Comparison of ENCODE assay signal across 9 cellular contexts in genomic region chr12:11958216-11959091, GRCh38.
DNase-seq lines count a peak whose midpoint lies in the region; ATAC-seq, FAIRE-seq and TF ChIP-seq lines count a peak whose summit lies in the region.
"Had no signal": no experiment of that assay in that cellular context is flagged by ENCODE, and none has a peak within 500 bp of the region (broad histone marks: within the 10 kb centered on the region; RNA-seq: fewer than 3 reads in every experiment).

No MANE protein-coding gene starts in this region.

- peaks cover 19% of the 10 kb centered on the region for H3K27me3 Mint-ChIP-seq in astrocyte (ENCODE audit: low read depth, unreplicated experiment)

- H3K27ac Mint-ChIP-seq in astrocyte (ENCODE audit: unreplicated experiment): peak overlapping the region; percentile 99

- peaks cover 17% of the 10 kb centered on the region for H3K4me1 ChIP-seq in astrocyte (ENCODE audit: insufficient read depth, low read length)

- H3K9me3 Mint-ChIP-seq in astrocyte (ENCODE audit: unreplicated experiment): peaks cover 6% of the 10 kb centered on the region

- peaks cover 3% of the 10 kb centered on the region for H3K36me3 Mint-ChIP-seq in astrocyte (ENCODE audit: low read depth, unreplicated experiment)

- H3K27ac ChIP-seq in astrocyte (ENCODE audit: low read depth, low read length): peak overlapping the region; percentile 96
- H3K27ac ChIP-seq: neutrophil had no signal

- H3K9ac ChIP-seq in astrocyte (ENCODE audit: low read length): peak overlapping the region; percentile 82

- in situ Hi-C loops in GM13976 (cut with MboI; ENCODE audit: low sequenced_read_pairs, unreplicated experiment): no loop called here
- in situ Hi-C loops in G401 (cut with HindIII; ENCODE audit: low sequenced_read_pairs): no loop called here
- in situ Hi-C loops in GM13977 (cut with MboI; ENCODE audit: low pct_unique_long_range_greater_than_20kb, low sequenced_read_pairs, unreplicated experiment): no loop called here

- no peaks in the 10 kb centered on the region for H4K20me1 ChIP-seq in astrocyte (ENCODE audit: insufficient read depth, low read length)

- peaks cover 2% of the 10 kb centered on the region for H3K27me3 ChIP-seq in astrocyte (ENCODE audit: insufficient read depth, low read length)
- H3K27me3 ChIP-seq: neutrophil had no signal

- no peaks in the 10 kb centered on the region for H3K36me3 ChIP-seq in astrocyte (ENCODE audit: insufficient read depth, low read length)
- H3K36me3 ChIP-seq: neutrophil had no signal

- peak overlapping the region; percentile 82 for H3K4me2 ChIP-seq in astrocyte (ENCODE audit: low read length)

- H3K79me2 ChIP-seq in astrocyte (ENCODE audit: insufficient read depth, low read length): no peaks in the 10 kb centered on the region

- no peak overlapping the region for H3K4me3 Mint-ChIP-seq in astrocyte (ENCODE audit: unreplicated experiment)

- H3K4me3 ChIP-seq in astrocyte (ENCODE audit: insufficient read depth, low read depth, low read length): peak overlapping the region; percentile 40

- H3K4me1 Mint-ChIP-seq in astrocyte (ENCODE audit: low read depth, unreplicated experiment): peaks cover 20% of the 10 kb centered on the region

- peak; percentile 100 for FAIRE-seq in astrocyte (lab: Jason Lieb, UNC)

- H3K9me3 ChIP-seq in astrocyte (ENCODE audit: insufficient read depth, low read depth, low read length): no peaks in the 10 kb centered on the region
- H3K9me3 ChIP-seq: neutrophil had no signal

- no peak for ATAC-seq in HG03045 (IDR thresholded peaks at IDR 0.05; ENCODE audit: unreplicated experiment)

- no peak for TF ChIP-seq CTCF in GM13976 (IDR thresholded peaks at IDR 0.05; ENCODE audit: borderline replicate concordance, control extremely low read depth, extremely low read depth, insufficient read depth, missing control alignments)
- no peak for TF ChIP-seq CTCF in astrocyte (IDR thresholded peaks at IDR 0.05; ENCODE audit: insufficient read depth, low read depth, low read length)
- no peak for TF ChIP-seq CTCF in GM13977 (IDR thresholded peaks at IDR 0.05; ENCODE audit: extremely low read depth, insufficient read depth, missing control alignments)

- peak overlapping the region; percentile 59 for H2AFZ ChIP-seq in astrocyte (ENCODE audit: low read depth, low read length)

- peak; percentile 62 for DNase-seq in GM13976 (ENCODE audit: low spot score)
- DNase-seq in MV-4-11 (lab: John Stamatoyannopoulos, UW): peak; percentile 66
- peak; percentile 94 for DNase-seq in astrocyte (ENCODE audit: low read depth)
- peak; percentile 84 for DNase-seq in pulmonary artery endothelial cell (ENCODE audit: low read depth, low spot score)
- no peak for DNase-seq in G401 (ENCODE audit: low spot score)
- DNase-seq in NCI-H345 treated with DMSO at 0.1 percent for 48 hours (lab: John Stamatoyannopoulos, UW; ENCODE audit: unreplicated experiment): no peak
- DNase-seq in GM13977 (ENCODE audit: low spot score): no peak

Comparison
In these comparisons a context has a peak if more than half of its experiments do, and no peak if none do; other contexts are left out.
1. DNase-seq: peak in GM13976 (single experiment), MV-4-11 (single experiment), astrocyte (single experiment) and pulmonary artery endothelial cell (single experiment); none in G401 (single experiment), NCI-H345 treated with DMSO at 0.1 percent for 48 hours (single experiment) and GM13977 (single experiment).